In genomic region chr7:20122073-20122472, GRCh38 we compare ENCODE assay signal across 28 cellular contexts.
"Had no signal": no experiment of that assay in that cellular context is flagged by ENCODE, and none has a peak within 500 bp of the region (broad histone marks: within the 10 kb centered on the region; RNA-seq: fewer than 3 reads in every experiment).

No MANE protein-coding gene starts in this region.

- H3K27me3 ChIP-seq: brain microvascular endothelial cell, heart left ventricle, suprapubic skin, tibial artery, upper lobe of right lung had no signal

- FAIRE-seq: astrocyte had no signal

- H3K27ac Mint-ChIP-seq: activated CD4-positive, alpha-beta memory T cell treated with anti-CD3 and anti-CD28 coated beads, Interleukin-2, amount 10 ng/mL, durations not matched to agents 7 days and 5 days; activated T-cell treated with anti-CD3 and anti-CD28 coated beads, Interleukin-2, amount 50 U/mL, for 24 hours; effector memory CD8-positive, alpha-beta T cell; naive thymus-derived CD8-positive, alpha-beta T cell; T-helper 1 cell treated with Interleukin-12 subunit alpha and Interleukin-12 subunit beta and Interleukin-4 antibody, amounts not matched to agents 30 μg/mL and 1 μg/mL, for 36 hours had no signal

- ATAC-seq: activated CD4-positive, CD25-positive, alpha-beta regulatory T cell treated with anti-CD3 and anti-CD28 coated beads, Interleukin-2, amount 50 U/mL, for 24 hours; effector memory CD8-positive, alpha-beta T cell; esophagus mucosa; heart left ventricle; naive thymus-derived CD8-positive, alpha-beta T cell; right cardiac atrium; upper lobe of right lung had no signal

- H3K36me3 ChIP-seq: brain microvascular endothelial cell, heart left ventricle, suprapubic skin, tibial artery, upper lobe of right lung, WERI-Rb-1 had no signal

- H3K9me3 ChIP-seq: heart left ventricle, suprapubic skin, tibial artery, upper lobe of right lung had no signal

- H3K9me3 Mint-ChIP-seq: activated T-cell treated with anti-CD3 and anti-CD28 coated beads, Interleukin-2, amount 50 U/mL, for 24 hours; naive thymus-derived CD8-positive, alpha-beta T cell; neural crest cell; T-helper 1 cell treated with Interleukin-12 subunit alpha and Interleukin-12 subunit beta and Interleukin-4 antibody, amounts not matched to agents 30 μg/mL and 1 μg/mL, for 36 hours had no signal

- H3K27me3 Mint-ChIP-seq: activated CD4-positive, alpha-beta memory T cell treated with anti-CD3 and anti-CD28 coated beads, Interleukin-2, amount 10 ng/mL, durations not matched to agents 7 days and 5 days; activated T-cell treated with anti-CD3 and anti-CD28 coated beads, Interleukin-2, amount 50 U/mL, for 24 hours; effector memory CD8-positive, alpha-beta T cell had no signal

- H3K27ac ChIP-seq: brain microvascular endothelial cell, heart left ventricle, suprapubic skin, tibial artery, upper lobe of right lung, WERI-Rb-1 had no signal

- H3K4me1 Mint-ChIP-seq: activated CD4-positive, alpha-beta memory T cell treated with anti-CD3 and anti-CD28 coated beads, Interleukin-2, amount 10 ng/mL, durations not matched to agents 7 days and 5 days; naive thymus-derived CD8-positive, alpha-beta T cell had no signal

- H3K4me3 ChIP-seq: heart left ventricle, suprapubic skin, tibial artery, upper lobe of right lung had no signal

- H3K4me3 Mint-ChIP-seq: activated CD4-positive, alpha-beta memory T cell treated with anti-CD3 and anti-CD28 coated beads, Interleukin-2, amount 10 ng/mL, durations not matched to agents 7 days and 5 days; activated T-cell treated with anti-CD3 and anti-CD28 coated beads, Interleukin-2, amount 50 U/mL, for 24 hours; effector memory CD8-positive, alpha-beta T cell; naive thymus-derived CD8-positive, alpha-beta T cell; neural crest cell; T-helper 1 cell treated with Interleukin-12 subunit alpha and Interleukin-12 subunit beta and Interleukin-4 antibody, amounts not matched to agents 30 μg/mL and 1 μg/mL, for 36 hours had no signal

- DNase-seq: activated CD4-positive, alpha-beta memory T cell treated with anti-CD3 and anti-CD28 coated beads, Interleukin-2, amount 10 ng/mL, durations not matched to agents 7 days and 5 days; activated CD4-positive, alpha-beta T cell treated with anti-CD3 and anti-CD28 coated beads for 48 hours; activated CD8-positive, alpha-beta memory T cell treated with anti-CD3 and anti-CD28 coated beads, Interleukin-2, amount 50 U/mL, for 48 hours; activated gamma-delta T cell; activated naive CD4-positive, alpha-beta T cell treated with anti-CD3 and anti-CD28 coated beads, Interleukin-2, amount 50 U/mL, for 16 hours; activated T-cell treated with anti-CD3 and anti-CD28 coated beads, Interleukin-2, amount 50 U/mL, for 24 hours; amniotic stem cell; brain microvascular endothelial cell; caudate nucleus; cortex of kidney; effector memory CD8-positive, alpha-beta T cell; foreskin fibroblast; heart left ventricle; hypothalamus; midbrain; naive thymus-derived CD8-positive, alpha-beta T cell; right cardiac atrium; stimulated activated naive CD4-positive, alpha-beta T cell; T-helper 9 cell; tibial artery; upper lobe of right lung; WERI-Rb-1 had no signal

- H3K4me1 ChIP-seq: heart left ventricle, suprapubic skin, tibial artery, upper lobe of right lung had no signal

- H3K36me3 Mint-ChIP-seq: naive thymus-derived CD8-positive, alpha-beta T cell had no signal
